Comparison of ENCODE assay signal across 26 cellular contexts in genomic region chr11:111205622-111206385, GRCh38. TPM values are rescaled to one million over a fixed set of nuclear protein-coding genes. Genes with fewer than 3 reads are reported as not detected.
DNase-seq lines count a peak whose midpoint lies in the region; ATAC-seq, FAIRE-seq and TF ChIP-seq lines count a peak whose summit lies in the region.
"Had no signal": no experiment of that assay in that cellular context is flagged by ENCODE, and none has a peak within 500 bp of the region (broad histone marks: within the 10 kb centered on the region; RNA-seq: fewer than 3 reads in every experiment).

No MANE protein-coding gene starts in this region.

- H3K4me3 Mint-ChIP-seq in astrocyte (ENCODE audit: unreplicated experiment): no peak overlapping the region
- H3K4me3 Mint-ChIP-seq: activated CD4-positive, alpha-beta memory T cell treated with anti-CD3 and anti-CD28 coated beads, Interleukin-2, amount 10 ng/mL, durations not matched to agents 7 days and 5 days; activated naive CD4-positive, alpha-beta T cell treated with anti-CD3 and anti-CD28 coated beads, Interleukin-2, amount 10 ng/mL, durations not matched to agents 7 days and 5 days; neural crest cell; T-helper 17 cell; WTC11 had no signal

- H3K4me1 Mint-ChIP-seq in astrocyte (ENCODE audit: low read depth, unreplicated experiment): peaks cover 6% of the 10 kb centered on the region
- H3K4me1 Mint-ChIP-seq: neural crest cell, WTC11 had no signal

- no peaks in the 10 kb centered on the region for H3K36me3 Mint-ChIP-seq in astrocyte (ENCODE audit: low read depth, unreplicated experiment)
- H3K36me3 Mint-ChIP-seq: activated naive CD4-positive, alpha-beta T cell treated with anti-CD3 and anti-CD28 coated beads, Interleukin-2, amount 10 ng/mL, durations not matched to agents 7 days and 5 days; WTC11 had no signal

- no peak for TF ChIP-seq CTCF in astrocyte (IDR thresholded peaks at IDR 0.05; ENCODE audit: insufficient read depth, low read depth, low read length)
- TF ChIP-seq CTCF in parathyroid adenoma (IDR thresholded peaks at IDR 0.05): no peak
- TF ChIP-seq CTCF in upper lobe of left lung (IDR thresholded peaks at IDR 0.05): no peak

- H3K27ac ChIP-seq in astrocyte (ENCODE audit: low read depth, low read length): peak overlapping the region; percentile 60
- peak overlapping the region; percentile 18 for H3K27ac ChIP-seq in parathyroid adenoma
- no peak overlapping the region for H3K27ac ChIP-seq in upper lobe of left lung

- no peaks in the 10 kb centered on the region for H3K9me3 Mint-ChIP-seq in astrocyte (ENCODE audit: unreplicated experiment)
- H3K9me3 Mint-ChIP-seq: activated CD4-positive, alpha-beta memory T cell treated with anti-CD3 and anti-CD28 coated beads, Interleukin-2, amount 10 ng/mL, durations not matched to agents 7 days and 5 days; activated naive CD4-positive, alpha-beta T cell treated with anti-CD3 and anti-CD28 coated beads, Interleukin-2, amount 10 ng/mL, durations not matched to agents 7 days and 5 days; neural crest cell; WTC11 had no signal

- H3K27me3 Mint-ChIP-seq in astrocyte (ENCODE audit: low read depth, unreplicated experiment): no peaks in the 10 kb centered on the region

- 74 to 80% methylated on average over 3 of the region's 3 CpGs for WGBS in upper lobe of left lung, 2 donors

- H4K20me1 ChIP-seq in astrocyte (ENCODE audit: insufficient read depth, low read length): no peaks in the 10 kb centered on the region

- H3K9ac ChIP-seq in astrocyte (ENCODE audit: low read length) (no peak overlapping the region), parathyroid adenoma (no peak overlapping the region)

- H3K36me3 ChIP-seq in astrocyte (ENCODE audit: insufficient read depth, low read length) (no peaks in the 10 kb centered on the region), parathyroid adenoma (ENCODE audit: control insufficient read depth, insufficient read depth, low read length) (no peaks in the 10 kb centered on the region), upper lobe of left lung (no peaks in the 10 kb centered on the region)

- TF ChIP-seq POLR2A in upper lobe of left lung (IDR thresholded peaks at IDR 0.05): no peak

- H3K27me3 ChIP-seq in astrocyte (ENCODE audit: insufficient read depth, low read length) (no peaks in the 10 kb centered on the region), parathyroid adenoma (ENCODE audit: control insufficient read depth, insufficient read depth, low read length) (no peaks in the 10 kb centered on the region), upper lobe of left lung (no peaks in the 10 kb centered on the region)

- FAIRE-seq in astrocyte (lab: Jason Lieb, UNC): peak; percentile 74
- FAIRE-seq: GM18507, H1 had no signal

- H3K4me1 ChIP-seq in astrocyte (ENCODE audit: insufficient read depth, low read length) (peaks cover 8% of the 10 kb centered on the region), parathyroid adenoma (no peaks in the 10 kb centered on the region), upper lobe of left lung (no peaks in the 10 kb centered on the region)

- H3K4me3 ChIP-seq in astrocyte (ENCODE audit: insufficient read depth, low read depth, low read length) (no peak overlapping the region), parathyroid adenoma (ENCODE audit: low read depth, low read length) (no peak overlapping the region), upper lobe of left lung (no peak overlapping the region)
- H3K4me3 ChIP-seq: coronary artery, mucosa of descending colon had no signal

- no peaks in the 10 kb centered on the region for H3K79me2 ChIP-seq in astrocyte (ENCODE audit: insufficient read depth, low read length)
- H3K79me2 ChIP-seq in parathyroid adenoma: no peaks in the 10 kb centered on the region

- no peak overlapping the region for H3K27ac Mint-ChIP-seq in astrocyte (ENCODE audit: unreplicated experiment)
- H3K27ac Mint-ChIP-seq: activated CD4-positive, alpha-beta memory T cell treated with anti-CD3 and anti-CD28 coated beads, Interleukin-2, amount 10 ng/mL, durations not matched to agents 7 days and 5 days; activated naive CD4-positive, alpha-beta T cell treated with anti-CD3 and anti-CD28 coated beads, Interleukin-2, amount 10 ng/mL, durations not matched to agents 7 days and 5 days; T-helper 17 cell; WTC11 had no signal

- H2AFZ ChIP-seq in astrocyte (ENCODE audit: low read depth, low read length) (no peak overlapping the region), parathyroid adenoma (no peak overlapping the region)

- no peak for TF ChIP-seq EP300 in upper lobe of left lung (IDR thresholded peaks at IDR 0.05)

- no peak overlapping the region for H3K4me2 ChIP-seq in astrocyte (ENCODE audit: low read length)
- no peak overlapping the region for H3K4me2 ChIP-seq in parathyroid adenoma (ENCODE audit: low read length)

- H3K9me3 ChIP-seq in astrocyte (ENCODE audit: insufficient read depth, low read depth, low read length) (no peaks in the 10 kb centered on the region), parathyroid adenoma (ENCODE audit: control insufficient read depth, low read length) (no peaks in the 10 kb centered on the region), upper lobe of left lung (no peaks in the 10 kb centered on the region)
- H3K9me3 ChIP-seq: mucosa of descending colon had no signal

- DNase-seq in AG20443 (ENCODE audit: low spot score): peak; percentile 41
- DNase-seq in LHCN-M2 (ENCODE audit: low read depth): peak; percentile 19
- no peak for DNase-seq in astrocyte (ENCODE audit: low read depth)
- no peak for DNase-seq in germinal center (ENCODE audit: low spot score)
- DNase-seq in stimulated activated naive CD4-positive, alpha-beta T cell (lab: John Stamatoyannopoulos, UW): no peak
- no peak for DNase-seq in upper lobe of left lung
- DNase-seq: activated CD4-positive, alpha-beta memory T cell treated with anti-CD3 and anti-CD28 coated beads, Interleukin-2, amount 10 ng/mL, durations not matched to agents 7 days and 5 days; activated naive CD4-positive, alpha-beta T cell treated with anti-CD3 and anti-CD28 coated beads, Interleukin-2, amount 10 ng/mL, durations not matched to agents 7 days and 5 days; AML-193; DND-41; foreskin melanocyte; mucosa of descending colon; NCI-H1105 treated with DMSO at 0.1 percent for 48 hours; NCI-H2107; NCI-H524; SIG-M5; stimulated activated CD4-positive, alpha-beta T cell treated with anti-CD3 and anti-CD28 coated beads, Interleukin-12 subunit alpha, Interleukin-12 subunit beta, amount 100 ng/mL, for 4 hours; T-helper 17 cell had no signal

- ATAC-seq in GM19455 (IDR thresholded peaks at IDR 0.05; ENCODE audit: unreplicated experiment) (no peak), upper lobe of left lung (ENCODE audit: low FRiP score in 2 of 2) (no peak)
- ATAC-seq: left lobe of liver, mucosa of descending colon, T-helper 17 cell, WTC11 had no signal

RNA-seq across cellular contexts. Expression of gene POU2AF2, which starts 39.7 kb away (rescaled TPM):
- not detected in 2 replicates for total RNA-seq in LHCN-M2 (2014; rRNA removed)
- polyA plus RNA-seq in LHCN-M2 (2012): not detected
- total RNA-seq in astrocyte: not detected in 2 replicates
- under 1 TPM in 1 of 6 donors, not detected in 5; 0.24 TPM for total RNA-seq in upper lobe of left lung
- total RNA-seq: activated CD4-positive, alpha-beta memory T cell treated with anti-CD3 and anti-CD28 coated beads, Interleukin-2, amount 10 ng/mL, durations not matched to agents 7 days and 5 days; H1; left lobe of liver; neural crest cell; T-helper 17 cell; WTC11 had no signal
- polyA plus RNA-seq: H1 had no signal

Comparison
In these comparisons a context has a peak if more than half of its experiments do, and no peak if none do; other contexts are left out.
1. DNase-seq: peak in AG20443 (single experiment) and LHCN-M2 (single experiment); none in astrocyte (single experiment), germinal center (single experiment), stimulated activated naive CD4-positive, alpha-beta T cell (0 of 6) and upper lobe of left lung (0 of 2).
2. H3K27ac ChIP-seq: peak in astrocyte (single experiment) and parathyroid adenoma (single experiment); none in upper lobe of left lung (0 of 4).